In the genomic region with DNA sequence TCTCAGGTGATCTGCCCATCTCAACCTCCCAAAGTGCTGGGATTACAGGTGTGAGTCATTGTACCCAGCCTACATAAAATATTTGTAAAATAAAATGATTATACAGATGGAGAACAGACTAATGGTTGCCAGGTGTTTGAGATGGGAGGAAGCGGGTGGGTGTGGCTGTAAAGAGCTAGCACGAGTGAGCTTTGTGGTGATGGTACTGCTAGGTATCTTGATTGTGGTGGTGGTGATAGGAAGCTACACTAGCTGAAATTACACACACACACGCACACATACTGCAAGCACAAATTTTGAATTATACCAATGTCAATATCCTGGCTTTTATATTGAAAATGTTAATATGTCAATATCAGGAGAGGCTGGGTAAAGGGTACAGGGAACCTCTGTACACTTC, we compare ENCODE assay signal across 21 cellular contexts. TPM values are rescaled to one million over a fixed set of nuclear protein-coding genes. Genes with fewer than 3 reads are reported as not detected.
"Had no signal": no experiment of that assay in that cellular context is flagged by ENCODE, and none has a peak within 500 bp of the region (broad histone marks: within the 10 kb centered on the region; RNA-seq: fewer than 3 reads in every experiment).

No MANE protein-coding gene starts in this region.

- H3K9me3 ChIP-seq: SK-N-SH had no signal

- H3K4me2 ChIP-seq: SK-N-SH had no signal

- H3K27ac ChIP-seq: HL-60 had no signal

- DNase-seq: Kasumi-1, KG1, MM.1S, NCI-H1092 treated with DMSO at 0.1 percent for 48 hours, NCI-H1436, NCI-H187, NCI-H2029, NCI-H2081 treated with DMSO at 0.1 percent for 48 hours, NCI-H2171, NCI-H226, NCI-H446, NCI-H510A, NCI-H524 treated with DMSO at 0.1 percent for 48 hours, NCI-H69, NCI-H774, RPMI8226, SHP77, SK-N-SH had no signal

- H3K9me2 ChIP-seq: SK-N-SH had no signal

RNA-seq across cellular contexts. Expression of a gene that starts 5.4 kb away (rescaled TPM):
- total RNA-seq: M059J, SK-MEL-5 had no signal
- polyA plus RNA-seq: SK-N-SH had no signal
